8 cellular contexts compared by ENCODE assay signal in the genomic region with DNA sequence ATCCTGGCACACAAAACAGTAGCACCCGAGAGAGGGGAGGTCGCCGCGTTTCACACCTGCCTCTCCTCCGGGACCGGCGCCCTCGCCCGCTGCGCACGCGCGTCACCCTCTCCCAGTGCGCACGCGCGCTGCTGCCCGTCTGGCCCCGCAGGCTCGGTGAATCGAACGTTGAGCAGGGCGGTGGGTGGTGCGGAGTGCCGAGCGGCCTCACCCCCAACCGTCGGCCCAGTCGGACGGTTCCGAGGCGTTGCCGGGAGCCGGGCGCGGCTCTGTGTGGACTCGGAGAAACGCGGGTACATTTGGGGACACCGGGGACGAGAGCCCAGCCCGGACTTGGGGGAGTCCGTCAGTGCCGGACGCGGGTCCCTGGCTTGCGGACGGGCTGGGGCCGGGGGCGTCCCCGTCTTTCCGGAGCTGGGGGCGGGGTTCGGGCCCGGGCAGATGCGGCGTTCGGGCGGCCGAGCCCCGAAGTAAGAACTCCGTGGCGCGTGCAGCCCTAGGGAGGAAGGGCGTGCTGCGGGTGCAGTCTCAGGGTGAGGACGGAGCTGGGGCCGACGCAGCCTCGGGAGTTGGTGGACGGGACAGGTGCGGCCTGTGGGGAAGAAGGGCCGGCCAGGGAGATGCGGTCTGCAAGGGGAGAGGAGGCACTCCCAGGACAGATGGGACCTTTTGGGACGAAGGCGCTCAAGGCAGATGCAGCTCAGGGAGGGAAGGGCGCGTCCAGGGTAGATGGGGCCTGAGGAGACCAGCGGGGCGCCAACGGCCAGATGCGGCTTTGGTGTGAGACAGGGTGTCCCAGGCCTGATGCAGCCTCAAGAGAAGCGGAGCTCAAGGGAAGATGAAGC. TPM values are rescaled to one million over a fixed set of nuclear protein-coding genes. Genes with fewer than 3 reads are reported as not detected.
DNase-seq lines count a peak whose midpoint lies in the region; ATAC-seq and TF ChIP-seq lines count a peak whose summit lies in the region.

A gene with protein sequence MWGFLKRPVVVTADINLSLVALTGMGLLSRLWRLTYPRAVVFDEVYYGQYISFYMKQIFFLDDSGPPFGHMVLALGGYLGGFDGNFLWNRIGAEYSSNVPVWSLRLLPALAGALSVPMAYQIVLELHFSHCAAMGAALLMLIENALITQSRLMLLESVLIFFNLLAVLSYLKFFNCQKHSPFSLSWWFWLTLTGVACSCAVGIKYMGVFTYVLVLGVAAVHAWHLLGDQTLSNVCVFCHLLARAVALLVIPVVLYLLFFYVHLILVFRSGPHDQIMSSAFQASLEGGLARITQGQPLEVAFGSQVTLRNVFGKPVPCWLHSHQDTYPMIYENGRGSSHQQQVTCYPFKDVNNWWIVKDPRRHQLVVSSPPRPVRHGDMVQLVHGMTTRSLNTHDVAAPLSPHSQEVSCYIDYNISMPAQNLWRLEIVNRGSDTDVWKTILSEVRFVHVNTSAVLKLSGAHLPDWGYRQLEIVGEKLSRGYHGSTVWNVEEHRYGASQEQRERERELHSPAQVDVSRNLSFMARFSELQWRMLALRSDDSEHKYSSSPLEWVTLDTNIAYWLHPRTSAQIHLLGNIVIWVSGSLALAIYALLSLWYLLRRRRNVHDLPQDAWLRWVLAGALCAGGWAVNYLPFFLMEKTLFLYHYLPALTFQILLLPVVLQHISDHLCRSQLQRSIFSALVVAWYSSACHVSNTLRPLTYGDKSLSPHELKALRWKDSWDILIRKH (plus strand): TSS at position 138 of the 845 bp plus-strand sequence. CDS start 1,301 bp downstream, outside the sequence.

- peaks cover 27% of the 10 kb centered on the region for H3K36me3 Mint-ChIP-seq in T-helper 1 cell treated with Interleukin-12 subunit alpha and Interleukin-12 subunit beta and Interleukin-4 antibody, amounts not matched to agents 30 μg/mL and 1 μg/mL, for 36 hours (ENCODE audit: low read depth)
- peaks cover 6% of the 10 kb centered on the region for H3K36me3 Mint-ChIP-seq in progenitor cell of endocrine pancreas (ENCODE audit: insufficient read depth)

- H3K27me3 Mint-ChIP-seq in T-helper 1 cell treated with Interleukin-12 subunit alpha and Interleukin-12 subunit beta and Interleukin-4 antibody, amounts not matched to agents 30 μg/mL and 1 μg/mL, for 36 hours (ENCODE audit: low read depth): no peaks in the 10 kb centered on the region
- H3K27me3 Mint-ChIP-seq in progenitor cell of endocrine pancreas: no peaks in the 10 kb centered on the region

- H3K27ac Mint-ChIP-seq in T-helper 1 cell treated with Interleukin-12 subunit alpha and Interleukin-12 subunit beta and Interleukin-4 antibody, amounts not matched to agents 30 μg/mL and 1 μg/mL, for 36 hours: peak within 1 kb of the TSS; percentile 85
- H3K27ac Mint-ChIP-seq in progenitor cell of endocrine pancreas: peak within 1 kb of the TSS; percentile 93

- TF ChIP-seq CTCF in GM10248 (IDR thresholded peaks at IDR 0.05; ENCODE audit: control extremely low read depth, extremely low read depth, low read depth, missing control alignments) (no peak), left ventricle myocardium inferior (IDR thresholded peaks at IDR 0.05; ENCODE audit: borderline replicate concordance) (no peak), progenitor cell of endocrine pancreas (IDR thresholded peaks at IDR 0.05; ENCODE audit: unreplicated experiment) (no peak), upper lobe of right lung (IDR thresholded peaks at IDR 0.05) (no peak)

- DNase-seq in GM10248 (ENCODE audit: extremely low spot score) (peak; percentile 98), NCI-H1417 (lab: John Stamatoyannopoulos, UW) (peak; percentile 87 to 97 (median 95)), amniotic stem cell (lab: John Stamatoyannopoulos, UW) (peak; percentile 51), left ventricle myocardium inferior (peak; percentile 88), progenitor cell of endocrine pancreas (ENCODE audit: low spot score, unreplicated experiment) (peak; percentile 84), upper lobe of right lung (peak; percentile 95)

- H3K4me1 ChIP-seq in left ventricle myocardium inferior (peaks cover 31% of the 10 kb centered on the region), upper lobe of right lung (peaks cover 16% of the 10 kb centered on the region)

- ATAC-seq in HG02642 (IDR thresholded peaks at IDR 0.05; ENCODE audit: poor library complexity, unreplicated experiment): peak; percentile 88
- ATAC-seq in upper lobe of right lung: peak; percentile 97

- H3K4me3 Mint-ChIP-seq in T-helper 1 cell treated with Interleukin-12 subunit alpha and Interleukin-12 subunit beta and Interleukin-4 antibody, amounts not matched to agents 30 μg/mL and 1 μg/mL, for 36 hours: peak within 1 kb of the TSS; percentile 95
- peak within 1 kb of the TSS; percentile 84 for H3K4me3 Mint-ChIP-seq in progenitor cell of endocrine pancreas (ENCODE audit: low read depth)

- H3K4me3 ChIP-seq in left ventricle myocardium inferior (peak within 1 kb of the TSS; percentile 95), upper lobe of right lung (peak within 1 kb of the TSS; percentile 87)

- H3K36me3 ChIP-seq in left ventricle myocardium inferior (peaks cover 37% of the 10 kb centered on the region), upper lobe of right lung (peaks cover 16% of the 10 kb centered on the region)

- no peaks in the 10 kb centered on the region for H3K27me3 ChIP-seq in left ventricle myocardium inferior (ENCODE audit: low read depth)
- H3K27me3 ChIP-seq in upper lobe of right lung: no peaks in the 10 kb centered on the region

- H3K27ac ChIP-seq in left ventricle myocardium inferior (replicated peaks): peak within 1 kb of the TSS; percentile 86
- peak within 1 kb of the TSS; percentile 67 for H3K27ac ChIP-seq in upper lobe of right lung

- POLR2A ChIA-PET in GM10248 (lab: Yijun Ruan, JAX): no interaction called here

- no peaks in the 10 kb centered on the region for H3K9me3 Mint-ChIP-seq in T-helper 1 cell treated with Interleukin-12 subunit alpha and Interleukin-12 subunit beta and Interleukin-4 antibody, amounts not matched to agents 30 μg/mL and 1 μg/mL, for 36 hours
- H3K9me3 Mint-ChIP-seq in progenitor cell of endocrine pancreas (ENCODE audit: low read depth): no peaks in the 10 kb centered on the region

- CTCF ChIA-PET in GM10248 (lab: Yijun Ruan, JAX): interaction anchor here (1.0 to 1.7 kb wide), 3 partner anchors 136 to 237 kb away, joined by 3 to 5 read pairs (median 5); no protein-coding TSS in a partner anchor

- intact Hi-C loops in left ventricle myocardium inferior (cut with micrococcal nuclease) (no loop called here), upper lobe of right lung (cut with DNase I) (no loop called here)

- H3K4me1 Mint-ChIP-seq in T-helper 1 cell treated with Interleukin-12 subunit alpha and Interleukin-12 subunit beta and Interleukin-4 antibody, amounts not matched to agents 30 μg/mL and 1 μg/mL, for 36 hours (ENCODE audit: low read depth): peaks cover 36% of the 10 kb centered on the region
- H3K4me1 Mint-ChIP-seq in progenitor cell of endocrine pancreas (ENCODE audit: low read depth): peaks cover 12% of the 10 kb centered on the region

- H3K9me3 ChIP-seq in left ventricle myocardium inferior (replicated peaks) (no peaks in the 10 kb centered on the region), upper lobe of right lung (no peaks in the 10 kb centered on the region)

RNA-seq across cellular contexts. Expression of the gene that starts here (rescaled TPM):
- total RNA-seq in left ventricle myocardium inferior (19.3 TPM), progenitor cell of endocrine pancreas (61.0 and 64.3 TPM in 2 replicates), upper lobe of right lung (25.2 TPM)

Comparison
In these comparisons a context has a peak if more than half of its experiments do, and no peak if none do; other contexts are left out.
1. Peak in every context shown above with its lines: DNase-seq, ATAC-seq, H3K4me3 ChIP-seq and H3K27ac ChIP-seq.